In the genomic region with DNA sequence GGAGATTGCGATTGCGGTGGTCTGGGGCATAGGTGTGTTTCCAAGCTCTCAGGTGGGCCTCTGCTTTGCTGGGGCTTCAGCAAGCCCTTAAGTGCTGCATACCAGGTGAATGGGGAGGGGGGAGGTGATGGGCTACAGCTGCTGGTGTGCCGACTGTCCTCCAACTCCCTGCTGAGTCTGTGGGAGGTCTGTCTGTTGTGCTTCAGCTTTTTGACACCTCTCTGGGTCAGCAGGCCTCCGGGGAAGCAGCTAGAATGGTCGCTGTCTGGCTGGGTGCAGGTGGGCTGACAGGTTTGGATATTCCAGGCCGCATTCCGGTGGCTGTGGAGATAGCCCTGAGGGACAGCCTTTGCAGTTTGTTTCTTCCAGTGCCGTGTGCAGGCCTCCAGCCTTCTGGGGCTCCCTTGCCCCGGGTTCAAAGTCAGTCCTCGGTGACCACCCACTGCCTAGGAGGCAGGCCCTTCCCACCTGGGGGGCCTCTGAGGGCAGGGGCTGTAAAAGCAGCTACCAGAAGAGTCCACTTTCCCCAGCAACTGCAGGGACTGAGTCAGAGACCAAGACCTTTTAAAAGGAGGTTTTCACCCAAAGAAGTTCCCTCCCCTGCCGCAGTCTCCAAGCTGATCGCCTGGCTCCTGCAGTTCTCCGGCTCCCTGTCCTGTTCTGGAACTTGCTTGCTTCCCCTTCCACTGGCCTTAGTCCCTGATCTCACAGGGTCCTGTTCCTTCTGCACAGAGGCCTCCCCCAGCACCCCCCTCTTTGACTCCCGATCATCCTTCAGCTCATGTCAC, we compare ENCODE assay signal across 8 cellular contexts. TPM values are rescaled to one million over a fixed set of nuclear protein-coding genes. Genes with fewer than 3 reads are reported as not detected.
A peak's percentile ranks its signal among the peaks of the same experiment; 100 is the strongest.
DNase-seq lines count a peak whose midpoint lies in the region; ATAC-seq, FAIRE-seq and TF ChIP-seq lines count a peak whose summit lies in the region.

No MANE protein-coding gene starts in this region.

- H2BK120ac ChIP-seq in neuronal stem cell (ENCODE audit: low read depth, low read length) = no peak overlapping the region

- H4K8ac ChIP-seq in neuronal stem cell (ENCODE audit: low read depth, low read length) = no peak overlapping the region

- H2BK12ac ChIP-seq in neuronal stem cell (ENCODE audit: low read length) = no peak overlapping the region

- ATAC-seq in GM21390 (IDR thresholded peaks at IDR 0.05; ENCODE audit: unreplicated experiment) (no peak), HG02763 (IDR thresholded peaks at IDR 0.05; ENCODE audit: unreplicated experiment) (no peak), HG02884 (IDR thresholded peaks at IDR 0.05; ENCODE audit: unreplicated experiment) (no peak)

- DNase-seq in GM12891 (ENCODE audit: insufficient read length, low spot score) (no peak), SK-MEL-5 (ENCODE audit: low read depth, low spot score) (peak; percentile 44), coronary artery (ENCODE audit: low spot score) (no peak), neuronal stem cell (ENCODE audit: low spot score) (no peak), NCI-H1694 treated with DMSO at 0.1 percent for 48 hours (lab: John Stamatoyannopoulos, UW) (no peak)

- no peak overlapping the region for H2AK5ac ChIP-seq in neuronal stem cell (ENCODE audit: low read depth, low read length)

- TF ChIP-seq POLR2A in GM12891 (IDR thresholded peaks at IDR 0.05; ENCODE audit: low read depth, low read length) = peak; percentile 39

- no CpG with 5 or more reads among the region's 14 CpGs for WGBS in neuronal stem cell (ENCODE audit: extremely low coverage in 2 of 2, insufficient read length in 2 of 2, insufficient replicate concordance in 1 of 2), 2 donors

- H3K14ac ChIP-seq in neuronal stem cell (ENCODE audit: low read length) = no peak overlapping the region

- no peaks in the 10 kb centered on the region for H3K9me3 ChIP-seq in neuronal stem cell (replicated peaks in 1 of 2; ENCODE audit: control insufficient read depth in 2 of 2, insufficient read depth in 1 of 2, low read depth in 1 of 2, low read length in 2 of 2)

- no peak overlapping the region for H4K91ac ChIP-seq in neuronal stem cell (ENCODE audit: low read depth, low read length, poor library complexity)

- TF ChIP-seq CTCF in coronary artery (IDR thresholded peaks at IDR 0.05) = no peak

- peak overlapping the region; percentile 8 for H3K18ac ChIP-seq in neuronal stem cell (ENCODE audit: low read length)

- H3K4me1 ChIP-seq in neuronal stem cell (ENCODE audit: control insufficient read depth in 2 of 2, insufficient read depth in 1 of 2, low read depth in 1 of 2, low read length in 2 of 2) = peaks cover 16 to 59% of the 10 kb centered on the region in 2 donors

- H3K27me3 ChIP-seq in neuronal stem cell (ENCODE audit: control insufficient read depth in 3 of 3, insufficient read depth in 3 of 3, low read depth in 1 of 3, low read length in 3 of 3) = peaks cover 0 to 31% (median 6%) of the 10 kb centered on the region in 3 experiments

- H3K9ac ChIP-seq in neuronal stem cell (ENCODE audit: low read depth, low read length, poor library complexity) = no peak overlapping the region

- peaks cover 5% of the 10 kb centered on the region for H3K79me1 ChIP-seq in neuronal stem cell (ENCODE audit: low read depth, low read length)

- no peak overlapping the region for H3K4me2 ChIP-seq in neuronal stem cell (ENCODE audit: insufficient read depth, low read length, poor library complexity, severe bottlenecking)

- no peak overlapping the region for H2BK5ac ChIP-seq in neuronal stem cell (ENCODE audit: low read length)

- H3K4ac ChIP-seq in neuronal stem cell (ENCODE audit: low read length) = no peak overlapping the region

- H2AFZ ChIP-seq in neuronal stem cell (ENCODE audit: low read length) = no peak overlapping the region

- H2BK15ac ChIP-seq in neuronal stem cell (ENCODE audit: low read length) = no peak overlapping the region

- peak overlapping the region; percentile 56 for H3K23ac ChIP-seq in neuronal stem cell (ENCODE audit: low read depth, low read length, poor library complexity)

- peak overlapping the region in 1 of 2 donors; percentile 5 for H3K27ac ChIP-seq in coronary artery
- H3K27ac ChIP-seq in neuronal stem cell (replicated peaks; ENCODE audit: low read length) = peak overlapping the region; percentile 51

- peaks cover 24 to 38% of the 10 kb centered on the region in 2 donors for H3K36me3 ChIP-seq in neuronal stem cell (replicated peaks in 1 of 2; ENCODE audit: control insufficient read depth in 2 of 2, insufficient read depth in 2 of 2, low read length in 2 of 2)

- H3K4me3 ChIP-seq in coronary artery (peak overlapping the region; percentile 78), neuronal stem cell (ENCODE audit: low read length in 2 of 2) (no peak overlapping the region)

- FAIRE-seq in GM12891 (lab: Jason Lieb, UNC) = no peak

- in situ Hi-C loops in SK-MEL-5 (cut with HindIII; ENCODE audit: low pct_unique_long_range_greater_than_20kb, low sequenced_read_pairs) = no loop called here

TF ChIP-seq in GM12891, 5 proteins besides CTCF, POLR2A, EP300 and RAD21:
- peak; percentile 49; the same call in 1 of the 2 replicates for TF ChIP-seq POLR2AphosphoS5 (IDR thresholded peaks at IDR 0.05; ENCODE audit: low read depth, low read length)
- no peak for TF ChIP-seq PAX5 (IDR thresholded peaks at IDR 0.05; ENCODE audit: insufficient read depth, low read length, severe bottlenecking)
TF ChIP-seq in GM12891: peak in this region for 1.

RNA-seq across cellular contexts. Expression of a gene that starts 2.0 kb away (rescaled TPM):
- polyA plus RNA-seq in GM12891 (2012; ENCODE audit: low read depth, missing spikeins) = 2.6 TPM
- total RNA-seq in SK-MEL-5 (2014; rRNA removed; shearing (Covaris generic)) = 72.7 and 72.9 TPM in 2 replicates
- polyA plus RNA-seq in SK-MEL-5 (2015; cell fraction: cytosol; rRNA removed) = 101 and 121 TPM in 2 replicates
- polyA plus RNA-seq in SK-MEL-5 (2015; cell fraction: nucleus; rRNA removed) = 150 and 160 TPM in 2 replicates
- 1.3 TPM for polyA plus RNA-seq in neuronal stem cell (2013, experiment 1 of 2)
- 1.1 TPM for polyA plus RNA-seq in neuronal stem cell (2013, experiment 2 of 2)

RNA-seq across cellular contexts. Expression of a gene that starts 7.9 kb away (rescaled TPM):
- 5,694 TPM for polyA plus RNA-seq in GM12891 (2012; ENCODE audit: low read depth, missing spikeins)
- total RNA-seq in SK-MEL-5 (2014; rRNA removed; shearing (Covaris generic)) = 7,933 and 8,102 TPM in 2 replicates
- 1,340 and 1,484 TPM in 2 replicates for polyA plus RNA-seq in SK-MEL-5 (2015; cell fraction: cytosol; rRNA removed)
- 388 and 442 TPM in 2 replicates for polyA plus RNA-seq in SK-MEL-5 (2015; cell fraction: nucleus; rRNA removed)
- polyA plus RNA-seq in neuronal stem cell (2013, experiment 1 of 2) = 4,161 TPM
- polyA plus RNA-seq in neuronal stem cell (2013, experiment 2 of 2) = 4,332 TPM
